8 cellular contexts compared by ENCODE assay signal in the genomic region with DNA sequence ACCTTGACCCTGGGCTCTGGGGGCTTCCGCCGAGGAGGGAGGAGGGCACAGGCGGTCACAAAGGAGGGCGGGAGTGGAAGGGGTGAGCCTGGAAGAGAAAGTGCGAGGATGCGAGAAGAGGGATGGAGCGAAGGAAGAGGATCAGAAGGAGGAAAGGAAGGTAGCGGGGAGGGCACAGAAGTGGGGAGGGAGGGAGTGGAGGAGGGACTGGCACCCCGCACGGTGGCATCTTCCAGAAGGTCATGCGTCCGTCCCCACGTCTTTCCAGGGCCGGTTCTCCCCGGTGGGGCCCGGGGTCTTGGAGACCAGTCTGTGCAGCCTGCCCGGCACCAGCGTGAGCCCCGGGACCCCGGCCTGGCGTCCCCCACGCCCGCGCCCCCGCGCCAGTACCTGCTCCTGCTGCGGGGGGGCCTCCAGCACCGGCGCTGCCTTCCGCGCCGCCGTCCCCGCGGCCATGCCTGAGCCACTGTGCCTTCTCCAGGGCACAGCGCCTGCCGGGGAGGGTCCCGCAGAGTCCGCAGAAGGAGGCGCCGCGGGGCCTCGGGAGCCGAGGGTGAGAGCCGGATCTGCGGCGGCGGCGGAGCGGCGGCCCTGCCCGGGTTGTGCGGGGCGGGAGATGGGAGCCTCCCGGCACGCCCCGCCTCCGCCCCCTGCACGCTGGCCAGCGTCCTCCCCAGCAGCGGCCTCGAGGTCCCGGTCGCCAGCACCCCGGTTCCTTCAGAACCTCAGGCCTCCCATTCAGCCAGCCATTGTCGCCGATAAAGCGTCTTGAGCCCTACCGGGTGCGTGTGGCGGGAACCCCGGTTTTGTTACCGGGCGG. TPM values are rescaled to one million over a fixed set of nuclear protein-coding genes. Genes with fewer than 3 reads are reported as not detected.
DNase-seq lines count a peak whose midpoint lies in the region; ATAC-seq and TF ChIP-seq lines count a peak whose summit lies in the region.

A gene (minus strand): TSS at position 618 of the 820 bp plus-strand sequence. CDS start 162 bp downstream, at position 456.

- in situ Hi-C loops in HAP-1 (cut with MboI; ENCODE audit: low sequenced_read_pairs), result no loop called here

- H3K27me3 Mint-ChIP-seq in CD4-positive, alpha-beta memory T cell, result peaks cover 23 to 44% of the 10 kb centered on the region in 2 donors
- peaks cover 63% of the 10 kb centered on the region for H3K27me3 Mint-ChIP-seq in T-helper 17 cell
- H3K27me3 Mint-ChIP-seq in activated T-helper 2 cell treated with anti-CD3 and anti-CD28 coated beads, Interferon-gamma antibody, Interleukin-2, Interleukin-4, amounts not matched to agents 10 μg/mL and 5 μg/mL and 100 μg/mL, durations not matched to agents 14 hours and 24 hours and 36 hours (ENCODE audit: low read depth), result peaks cover 65% of the 10 kb centered on the region

- TF ChIP-seq CTCF in neural cell (IDR thresholded peaks at IDR 0.05; ENCODE audit: poor library complexity, severe bottlenecking), result no peak

- H4K20me1 ChIP-seq in neural cell (ENCODE audit: insufficient read depth), result no peaks in the 10 kb centered on the region

- no peak for TF ChIP-seq EP300 in neural cell (conservative IDR thresholded peaks at IDR 0.05; ENCODE audit: poor library complexity, severe bottlenecking)

- no peak within 1 kb of the TSS for H3K27ac Mint-ChIP-seq in CD4-positive, alpha-beta memory T cell
- no peak within 1 kb of the TSS for H3K27ac Mint-ChIP-seq in T-helper 17 cell
- H3K27ac Mint-ChIP-seq in activated T-helper 2 cell treated with anti-CD3 and anti-CD28 coated beads, Interferon-gamma antibody, Interleukin-2, Interleukin-4, amounts not matched to agents 10 μg/mL and 5 μg/mL and 100 μg/mL, durations not matched to agents 14 hours and 24 hours and 36 hours, result no peak within 1 kb of the TSS

- peaks cover 14% of the 10 kb centered on the region for H3K27me3 ChIP-seq in CD4-positive, alpha-beta memory T cell (ENCODE audit: insufficient read depth, low read length)
- no peaks in the 10 kb centered on the region for H3K27me3 ChIP-seq in neural cell (ENCODE audit: insufficient read depth, low read depth, low read length)
- no peaks in the 10 kb centered on the region for H3K27me3 ChIP-seq in HAP-1 (ENCODE audit: low read depth)

- no peak for TF ChIP-seq POLR2A in erythroblast (IDR thresholded peaks at IDR 0.05; ENCODE audit: low read length)

- H3K79me2 ChIP-seq in neural cell (replicated peaks; ENCODE audit: insufficient read depth, low read length), result peaks cover 6% of the 10 kb centered on the region

- peak within 1 kb of the TSS; percentile 75 for H3K4me2 ChIP-seq in neural cell (ENCODE audit: low read length)

- CTCF ChIA-PET in CD4-positive, alpha-beta memory T cell (lab: Charles Lee; ENCODE audit: partially characterized antibody), result no interaction called here

- no peaks in the 10 kb centered on the region for H3K36me3 Mint-ChIP-seq in CD4-positive, alpha-beta memory T cell
- peaks cover 4% of the 10 kb centered on the region for H3K36me3 Mint-ChIP-seq in T-helper 17 cell (ENCODE audit: low read depth)
- H3K36me3 Mint-ChIP-seq in activated T-helper 2 cell treated with anti-CD3 and anti-CD28 coated beads, Interferon-gamma antibody, Interleukin-2, Interleukin-4, amounts not matched to agents 10 μg/mL and 5 μg/mL and 100 μg/mL, durations not matched to agents 14 hours and 24 hours and 36 hours (ENCODE audit: low read depth), result no peaks in the 10 kb centered on the region

- H3K36me3 ChIP-seq in CD4-positive, alpha-beta memory T cell (ENCODE audit: insufficient read depth, low read length), result no peaks in the 10 kb centered on the region
- no peaks in the 10 kb centered on the region for H3K36me3 ChIP-seq in neural cell (ENCODE audit: insufficient read depth, low read length)
- H3K36me3 ChIP-seq in HAP-1 (replicated peaks), result no peaks in the 10 kb centered on the region

- H3K9me2 ChIP-seq in neural cell (ENCODE audit: insufficient read depth, low read length), result no peaks in the 10 kb centered on the region

- no peaks in the 10 kb centered on the region for H3F3A ChIP-seq in neural cell (ENCODE audit: insufficient read depth, low read length, poor library complexity, severe bottlenecking)

- H3K4me1 Mint-ChIP-seq in CD4-positive, alpha-beta memory T cell, result peaks cover 8 to 20% (median 11%) of the 10 kb centered on the region in 4 donors
- peaks cover 12% of the 10 kb centered on the region for H3K4me1 Mint-ChIP-seq in T-helper 17 cell
- H3K4me1 Mint-ChIP-seq in activated T-helper 2 cell treated with anti-CD3 and anti-CD28 coated beads, Interferon-gamma antibody, Interleukin-2, Interleukin-4, amounts not matched to agents 10 μg/mL and 5 μg/mL and 100 μg/mL, durations not matched to agents 14 hours and 24 hours and 36 hours (ENCODE audit: low read depth), result peaks cover 3% of the 10 kb centered on the region

- H3K9me3 Mint-ChIP-seq in CD4-positive, alpha-beta memory T cell, result peaks cover 0 to 8% (median 0%) of the 10 kb centered on the region in 8 donors
- H3K9me3 Mint-ChIP-seq in activated T-helper 2 cell treated with anti-CD3 and anti-CD28 coated beads, Interferon-gamma antibody, Interleukin-2, Interleukin-4, amounts not matched to agents 10 μg/mL and 5 μg/mL and 100 μg/mL, durations not matched to agents 14 hours and 24 hours and 36 hours, result no peaks in the 10 kb centered on the region

- no peak for TF ChIP-seq RAD21 in neural cell (conservative IDR thresholded peaks at IDR 0.05)

- ATAC-seq in T-helper 17 cell (peak; percentile 54), HG03442 (IDR thresholded peaks at IDR 0.05; ENCODE audit: unreplicated experiment) (no peak)

- no peaks in the 10 kb centered on the region for H3K9me3 ChIP-seq in CD4-positive, alpha-beta memory T cell (ENCODE audit: control insufficient read depth in 1 of 2, low read length in 2 of 2)
- H3K9me3 ChIP-seq in T-helper 17 cell (ENCODE audit: control insufficient read depth, low read length, poor library complexity, severe bottlenecking) (no peaks in the 10 kb centered on the region), neural cell (ENCODE audit: low read length) (no peaks in the 10 kb centered on the region), HAP-1 (no peaks in the 10 kb centered on the region)

- H3K4me1 ChIP-seq in CD4-positive, alpha-beta memory T cell (ENCODE audit: insufficient read depth, low read length), result peaks cover 4% of the 10 kb centered on the region
- H3K4me1 ChIP-seq in HAP-1, result peaks cover 4% of the 10 kb centered on the region; the same call in 1 of the 2 replicates

- peak within 1 kb of the TSS; percentile 79 for H2AFZ ChIP-seq in neural cell (ENCODE audit: low read depth, low read length)

- H3K4me3 Mint-ChIP-seq in CD4-positive, alpha-beta memory T cell, result peak within 1 kb of the TSS; percentile 49 to 72 (median 66)
- H3K4me3 Mint-ChIP-seq in T-helper 17 cell, result peak within 1 kb of the TSS; percentile 64
- H3K4me3 Mint-ChIP-seq in activated T-helper 2 cell treated with anti-CD3 and anti-CD28 coated beads, Interferon-gamma antibody, Interleukin-2, Interleukin-4, amounts not matched to agents 10 μg/mL and 5 μg/mL and 100 μg/mL, durations not matched to agents 14 hours and 24 hours and 36 hours (ENCODE audit: low read depth), result no peak within 1 kb of the TSS

- DNase-seq in CD4-positive, alpha-beta memory T cell, result no peak
- DNase-seq in T-helper 17 cell, result no peak
- DNase-seq in erythroblast (lab: John Stamatoyannopoulos, UW), result peak; percentile 14 to 25
- DNase-seq in activated T-helper 2 cell treated with anti-CD3 and anti-CD28 coated beads, Interferon-gamma antibody, Interleukin-2, Interleukin-4, amounts not matched to agents 10 μg/mL and 5 μg/mL and 100 μg/mL, durations not matched to agents 14 hours and 24 hours and 36 hours (ENCODE audit: low spot score), result no peak
- DNase-seq in HAP-1 (ENCODE audit: low spot score in 2 of 2), result no peak
- no peak for DNase-seq in NCI-H2171 treated with DMSO at 0.1 percent for 48 hours (lab: John Stamatoyannopoulos, UW)

- no peak within 1 kb of the TSS for H3K27ac ChIP-seq in CD4-positive, alpha-beta memory T cell (ENCODE audit: low read depth, low read length)
- H3K27ac ChIP-seq in neural cell (ENCODE audit: low read length), result no peak within 1 kb of the TSS

- intact Hi-C loops in CD4-positive, alpha-beta memory T cell (cut with micrococcal nuclease), result no loop called here
- intact Hi-C loops in activated T-helper 2 cell treated with anti-CD3 and anti-CD28 coated beads, Interferon-gamma antibody, Interleukin-2, Interleukin-4, amounts not matched to agents 10 μg/mL and 5 μg/mL and 100 μg/mL, durations not matched to agents 14 hours and 24 hours and 36 hours (cut with micrococcal nuclease), result loop anchor here (10.0 kb wide), 1 partner anchor 605 kb away; no protein-coding TSS in a partner anchor

- POLR2A ChIA-PET in CD4-positive, alpha-beta memory T cell (lab: Charles Lee; ENCODE audit: partially characterized antibody), result no interaction called here

- no peak within 1 kb of the TSS for H3K4me3 ChIP-seq in CD4-positive, alpha-beta memory T cell (ENCODE audit: low read length in 2 of 2)
- peak within 1 kb of the TSS; percentile 71 for H3K4me3 ChIP-seq in neural cell (ENCODE audit: low read length)
- no peak within 1 kb of the TSS for H3K4me3 ChIP-seq in HAP-1

- H3K9ac ChIP-seq in neural cell (ENCODE audit: low read length), result peak within 1 kb of the TSS; percentile 69

RNA-seq across cellular contexts. Expression of the gene that starts here (rescaled TPM):
- under 1 TPM; 0.67 TPM for total RNA-seq in CD4-positive, alpha-beta memory T cell
- polyA plus RNA-seq in CD4-positive, alpha-beta memory T cell, result under 1 TPM; 0.24 to 0.59 TPM
- total RNA-seq in T-helper 17 cell, result not detected
- 30.1 and 37.8 TPM in 2 replicates for polyA plus RNA-seq in neural cell
- polyA minus RNA-seq in neural cell, result 19.2 and 21.4 TPM in 2 replicates
- not detected in 2 replicates for total RNA-seq in activated T-helper 2 cell treated with anti-CD3 and anti-CD28 coated beads, Interferon-gamma antibody, Interleukin-2, Interleukin-4, amounts not matched to agents 10 μg/mL and 5 μg/mL and 100 μg/mL, durations not matched to agents 14 hours and 24 hours and 36 hours

Comparison
In these comparisons a context has a peak if more than half of its experiments do, and no peak if none do; other contexts are left out.
1. RNA of the gene that starts here (polyA plus RNA-seq): 30.1 to 37.8 TPM in neural cell; 0.24 to 0.59 TPM in CD4-positive, alpha-beta memory T cell; every median in the first group is over 10 times any median in the second.
2. Peak in ATAC-seq in T-helper 17 cell; RNA of the gene not detected or under 1 TPM.
3. DNase-seq: peak in erythroblast (2 of 2); none in CD4-positive, alpha-beta memory T cell (0 of 5), T-helper 17 cell (0 of 3), activated T-helper 2 cell treated with anti-CD3 and anti-CD28 coated beads, Interferon-gamma antibody, Interleukin-2, Interleukin-4, amounts not matched to agents 10 μg/mL and 5 μg/mL and 100 μg/mL, durations not matched to agents 14 hours and 24 hours and 36 hours (single experiment), HAP-1 (0 of 2) and NCI-H2171 treated with DMSO at 0.1 percent for 48 hours (single experiment).